ENCODE assay signal across 23 cellular contexts in the genomic region with DNA sequence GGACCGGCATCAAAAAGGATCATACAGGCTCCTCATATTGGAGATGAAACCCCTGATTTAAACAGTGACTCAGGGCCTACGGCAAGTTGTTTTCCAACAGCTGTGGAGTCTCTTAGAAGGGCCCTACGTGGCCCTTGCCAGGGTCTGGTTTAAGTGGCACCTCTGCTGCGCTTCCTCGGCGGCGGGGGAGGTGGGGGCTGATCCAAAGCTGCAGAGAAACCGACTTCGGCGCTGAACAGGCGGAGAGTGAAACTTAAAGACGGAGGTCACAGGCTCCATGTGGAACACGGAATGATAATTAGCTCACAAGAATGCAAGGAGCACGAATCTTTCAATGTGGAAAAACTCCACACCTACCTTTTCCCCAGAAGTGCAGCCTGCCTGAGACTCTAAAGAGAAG.
DNase-seq lines count a peak whose midpoint lies in the region; ATAC-seq, FAIRE-seq and TF ChIP-seq lines count a peak whose summit lies in the region.
"Had no signal": no experiment of that assay in that cellular context is flagged by ENCODE, and none has a peak within 500 bp of the region (broad histone marks: within the 10 kb centered on the region; RNA-seq: fewer than 3 reads in every experiment).

No MANE protein-coding gene starts in this region.

- POLR2A ChIA-PET in H1 (lab: Charles Lee; ENCODE audit: partially characterized antibody): no interaction called here
- POLR2A ChIA-PET in CD8-positive, alpha-beta memory T cell (lab: Charles Lee): no interaction called here

- no peaks in the 10 kb centered on the region for H3K79me1 ChIP-seq in H1 (ENCODE audit: low read depth, low read length)

- no peak overlapping the region for H2AK5ac ChIP-seq in H1 (ENCODE audit: low read depth, low read length)

- no peak overlapping the region for H3K4me2 ChIP-seq in H1 (ENCODE audit: insufficient read depth in 1 of 2, low read depth in 2 of 2, low read length in 2 of 2)
- H3K4me2 ChIP-seq: BLaER1 had no signal

- no peaks in the 10 kb centered on the region for H3K23me2 ChIP-seq in H1 (ENCODE audit: low read depth, low read length)

- H3K14ac ChIP-seq in H1 (ENCODE audit: insufficient read length): no peak overlapping the region

- H3K27ac ChIP-seq in H1 (ENCODE audit: low read depth, low read length): no peak overlapping the region
- H3K27ac ChIP-seq in CD8-positive, alpha-beta memory T cell (ENCODE audit: low read depth, low read length): no peak overlapping the region
- H3K27ac ChIP-seq: BLaER1 had no signal

- no peak overlapping the region for H3K4ac ChIP-seq in H1 (replicated peaks; ENCODE audit: insufficient read length, low read depth, low read length)

- WGBS in H1 (ENCODE audit: extremely low coverage in 1 of 2, insufficient coverage in 1 of 2, insufficient read length in 1 of 2, insufficient replicate concordance in 2 of 2, low coverage in 1 of 2, low lambda C conversion rate in 2 of 2, missing lambda C conversion rate in 1 of 2), 2 experiments: 91% methylated on average over 14 of the region's 14 CpGs; no CpG with 5 or more reads in 1 of the 2 experiments

- H3K9me3 ChIP-seq in H1 (ENCODE audit: insufficient read depth in 2 of 2, low read depth in 1 of 2, low read length in 1 of 2): no peaks in the 10 kb centered on the region
- H3K9me3 ChIP-seq in CD8-positive, alpha-beta memory T cell (ENCODE audit: low read length): no peaks in the 10 kb centered on the region
- H3K9me3 ChIP-seq: BE2C, Caco-2 had no signal

- TF ChIP-seq CTCF in H1 (IDR thresholded peaks at IDR 0.05; ENCODE audit: control extremely low read depth in 1 of 3, insufficient read depth in 1 of 3, low read depth in 1 of 3, low read length in 3 of 3) (no peak), nephron progenitor cell (IDR thresholded peaks at IDR 0.05) (no peak)

- no peak overlapping the region for H3K9ac ChIP-seq in H1 (replicated peaks in 1 of 4; ENCODE audit: extremely low read depth in 1 of 4, low read depth in 3 of 4, low read length in 3 of 4)
- H3K9ac ChIP-seq: BLaER1 had no signal

- no peak overlapping the region for H2BK5ac ChIP-seq in H1 (ENCODE audit: low read depth, low read length)

- H3K4me1 ChIP-seq in H1 (replicated peaks in 1 of 4; ENCODE audit: control insufficient read depth in 3 of 4, insufficient read depth in 4 of 4, low read length in 3 of 4): no peaks in the 10 kb centered on the region
- H3K4me1 ChIP-seq in CD8-positive, alpha-beta memory T cell (ENCODE audit: insufficient read depth, low read length): no peaks in the 10 kb centered on the region
- H3K4me1 ChIP-seq: BE2C, Caco-2 had no signal

- no peak for FAIRE-seq in H1 (lab: Jason Lieb, UNC)
- FAIRE-seq: A204.1, D721Med, G401.6, GM12891, GM19239 had no signal

- no peak for TF ChIP-seq POLR2A in H1 (IDR thresholded peaks at IDR 0.05; ENCODE audit: control extremely low read depth in 1 of 2, low read depth in 2 of 2, low read length in 2 of 2)

- no peaks in the 10 kb centered on the region for H3K36me3 Mint-ChIP-seq in nephron progenitor cell (ENCODE audit: low read depth)
- H3K36me3 Mint-ChIP-seq in CD8-positive, alpha-beta memory T cell: no peaks in the 10 kb centered on the region
- H3K36me3 Mint-ChIP-seq: CD14-positive monocyte; CD4-positive, alpha-beta memory T cell; CD4-positive, CD25-positive, alpha-beta regulatory T cell had no signal

- H2BK120ac ChIP-seq in H1 (replicated peaks; ENCODE audit: low read depth, low read length): no peak overlapping the region

- H4K8ac ChIP-seq in H1 (ENCODE audit: extremely low read depth, insufficient read depth, low read length): 0 out of 2 replicates have a peak overlapping the region, but pooled peaks have one; percentile 3

- no peak overlapping the region for H3K4me3 ChIP-seq in H1 (ENCODE audit: extremely low read depth in 1 of 4, insufficient read depth in 2 of 4, low read depth in 3 of 4, low read length in 4 of 4)
- no peak overlapping the region for H3K4me3 ChIP-seq in CD8-positive, alpha-beta memory T cell (ENCODE audit: low read length)
- H3K4me3 ChIP-seq: BLaER1 had no signal

- no peaks in the 10 kb centered on the region for H3K27me3 ChIP-seq in H1 (replicated peaks in 1 of 4; ENCODE audit: control insufficient read depth in 3 of 4, extremely low read depth in 1 of 4, insufficient read depth in 3 of 4, low read length in 3 of 4)
- no peaks in the 10 kb centered on the region for H3K27me3 ChIP-seq in CD8-positive, alpha-beta memory T cell (ENCODE audit: insufficient read depth, low read length, poor library complexity, severe bottlenecking)
- H3K27me3 ChIP-seq: BE2C, BLaER1 had no signal

- no peaks in the 10 kb centered on the region for H4K20me1 ChIP-seq in H1 (replicated peaks in 1 of 2; ENCODE audit: control insufficient read depth in 1 of 2, insufficient read depth in 2 of 2, low read length in 2 of 2)
- H4K20me1 ChIP-seq: BLaER1 had no signal

- H3K23ac ChIP-seq in H1 (ENCODE audit: insufficient read length): no peak overlapping the region

- no peak overlapping the region for H2BK15ac ChIP-seq in H1 (ENCODE audit: low read length)

- H3K4me1 Mint-ChIP-seq in nephron progenitor cell: no peaks in the 10 kb centered on the region
- H3K4me1 Mint-ChIP-seq in CD8-positive, alpha-beta memory T cell: no peaks in the 10 kb centered on the region
- H3K4me1 Mint-ChIP-seq: CD14-positive monocyte; CD4-positive, alpha-beta memory T cell; CD4-positive, CD25-positive, alpha-beta regulatory T cell had no signal

- no peaks in the 10 kb centered on the region for H3K9me3 Mint-ChIP-seq in nephron progenitor cell
- H3K9me3 Mint-ChIP-seq in CD8-positive, alpha-beta memory T cell: peaks cover 0 to 12% (median 0%) of the 10 kb centered on the region in 5 donors

- no peak overlapping the region for H4K5ac ChIP-seq in H1 (ENCODE audit: insufficient read length, low read depth, low read length)

- H2BK20ac ChIP-seq in H1 (ENCODE audit: low read length): no peak overlapping the region

- no peak overlapping the region for H4K91ac ChIP-seq in H1 (replicated peaks; ENCODE audit: insufficient read length, low read length)

- H3K27me3 Mint-ChIP-seq in nephron progenitor cell (ENCODE audit: low read depth, poor library complexity): peaks cover 5% of the 10 kb centered on the region
- H3K27me3 Mint-ChIP-seq in CD8-positive, alpha-beta memory T cell: no peaks in the 10 kb centered on the region
- H3K27me3 Mint-ChIP-seq: CD4-positive, alpha-beta memory T cell; CD4-positive, CD25-positive, alpha-beta regulatory T cell had no signal

- H3K79me2 ChIP-seq in H1 (ENCODE audit: control insufficient read depth in 1 of 2, insufficient read depth in 2 of 2, low read length in 2 of 2): no peaks in the 10 kb centered on the region

- TF ChIP-seq EP300 in H1 (IDR thresholded peaks at IDR 0.05; ENCODE audit: borderline replicate concordance in 1 of 2, low read depth in 2 of 2, low read length in 2 of 2): no peak

- ATAC-seq in HG03045 (IDR thresholded peaks at IDR 0.05; ENCODE audit: unreplicated experiment): no peak

- no peak overlapping the region for H2BK12ac ChIP-seq in H1 (ENCODE audit: low read depth, low read length)

- no peak overlapping the region for H2AFZ ChIP-seq in H1 (ENCODE audit: low read length)

- DNase-seq in H1 (ENCODE audit: low read depth in 1 of 2, low spot score in 2 of 2): no peak
- no peak for DNase-seq in nephron progenitor cell
- DNase-seq in putamen (ENCODE audit: low spot score): peak; percentile 44
- DNase-seq in CD8-positive, alpha-beta memory T cell: no peak
- no peak for DNase-seq in activated naive CD4-positive, alpha-beta T cell (lab: John Stamatoyannopoulos, UW)
- DNase-seq: 8988T; ACHN; BE2C; C1 segment of cervical spinal cord; Caco-2; Calu3; CD4-positive, alpha-beta memory T cell; CD4-positive, CD25-positive, alpha-beta regulatory T cell; DMS79 treated with DMSO at 0.1 percent for 48 hours; GF-D8 had no signal

- H3K4me3 Mint-ChIP-seq in nephron progenitor cell: no peak overlapping the region
- H3K4me3 Mint-ChIP-seq in CD8-positive, alpha-beta memory T cell: no peak overlapping the region
- H3K4me3 Mint-ChIP-seq: CD14-positive monocyte; CD4-positive, alpha-beta memory T cell; CD4-positive, CD25-positive, alpha-beta regulatory T cell had no signal

- no peaks in the 10 kb centered on the region for H3K36me3 ChIP-seq in H1 (ENCODE audit: control insufficient read depth in 2 of 4, insufficient read depth in 4 of 4, low read length in 3 of 4)
- no peaks in the 10 kb centered on the region for H3K36me3 ChIP-seq in CD8-positive, alpha-beta memory T cell (ENCODE audit: insufficient read depth, low read length)
- H3K36me3 ChIP-seq: BE2C, BLaER1 had no signal

- H3K27ac Mint-ChIP-seq in nephron progenitor cell: peak overlapping the region; percentile 42
- H3K27ac Mint-ChIP-seq in CD8-positive, alpha-beta memory T cell: no peak overlapping the region
- H3K27ac Mint-ChIP-seq: CD14-positive monocyte; CD4-positive, alpha-beta memory T cell; CD4-positive, CD25-positive, alpha-beta regulatory T cell had no signal

- no peak overlapping the region for H3K18ac ChIP-seq in H1 (ENCODE audit: extremely low read depth, low read length)

- CTCF ChIA-PET in H1 (lab: Charles Lee; ENCODE audit: partially characterized antibody): interaction anchor here (1.2 kb wide), 1 partner anchor 14 kb away, joined by 4 read pairs; no protein-coding TSS in a partner anchor
- CTCF ChIA-PET in CD8-positive, alpha-beta memory T cell (lab: Charles Lee): no interaction called here

- no peak overlapping the region for H3K56ac ChIP-seq in H1 (replicated peaks; ENCODE audit: insufficient read length, low read depth, low read length)

- no peak for TF ChIP-seq RAD21 in H1 (IDR thresholded peaks at IDR 0.05 in 1 of 2, conservative IDR thresholded peaks at IDR 0.05 in 1 of 2; ENCODE audit: low read depth in 2 of 2, low read length in 2 of 2)

TF ChIP-seq in H1, 55 proteins besides CTCF, POLR2A, EP300 and RAD21:
- TF ChIP-seq KDM5A (IDR thresholded peaks at IDR 0.05; ENCODE audit: low read length) (no peak), TBP (IDR thresholded peaks at IDR 0.05; ENCODE audit: low read depth, low read length) (no peak), SRF (IDR thresholded peaks at IDR 0.05; ENCODE audit: low read depth, low read length) (no peak), KDM4A (IDR thresholded peaks at IDR 0.05; ENCODE audit: low read depth, low read length, severe bottlenecking) (no peak), SAP30 (IDR thresholded peaks at IDR 0.05; ENCODE audit: insufficient read depth, insufficient replicate concordance, low read length) (no peak), RBBP5 (IDR thresholded peaks at IDR 0.05; ENCODE audit: borderline replicate concordance, low read depth, low read length) (no peak), YY1 (IDR thresholded peaks at IDR 0.05; ENCODE audit: low read depth, low read length) (no peak), RNF2 (IDR thresholded peaks at IDR 0.05; ENCODE audit: borderline replicate concordance, low read depth, low read length, missing control alignments, poor library complexity, severe bottlenecking) (no peak), ZNF274 (IDR thresholded peaks at IDR 0.05; ENCODE audit: borderline replicate concordance, extremely low read depth, low read length) (no peak), NRF1 (IDR thresholded peaks at IDR 0.05; ENCODE audit: low read depth, low read length) (no peak), SIX5 (IDR thresholded peaks at IDR 0.05; ENCODE audit: low read depth, low read length) (no peak)
